Comparison of ENCODE assay signal across 1 cellular context in genomic region chr2:236607471-236608307, GRCh38.
TF ChIP-seq lines count a peak whose summit lies in the region.

No MANE protein-coding gene starts in this region.

TF ChIP-seq in H1, 55 proteins besides CTCF, POLR2A, EP300 and RAD21 (continued from another document):
- TF ChIP-seq CHD7 (IDR thresholded peaks at IDR 0.05; ENCODE audit: insufficient replicate concordance, low read length) = no peak
- TF ChIP-seq MAX (IDR thresholded peaks at IDR 0.05) = no peak
- no peak for TF ChIP-seq GTF2F1 (IDR thresholded peaks at IDR 0.05; ENCODE audit: borderline replicate concordance, low read depth, low read length)
